Comparison of ENCODE assay signal across 18 cellular contexts in the genomic region with DNA sequence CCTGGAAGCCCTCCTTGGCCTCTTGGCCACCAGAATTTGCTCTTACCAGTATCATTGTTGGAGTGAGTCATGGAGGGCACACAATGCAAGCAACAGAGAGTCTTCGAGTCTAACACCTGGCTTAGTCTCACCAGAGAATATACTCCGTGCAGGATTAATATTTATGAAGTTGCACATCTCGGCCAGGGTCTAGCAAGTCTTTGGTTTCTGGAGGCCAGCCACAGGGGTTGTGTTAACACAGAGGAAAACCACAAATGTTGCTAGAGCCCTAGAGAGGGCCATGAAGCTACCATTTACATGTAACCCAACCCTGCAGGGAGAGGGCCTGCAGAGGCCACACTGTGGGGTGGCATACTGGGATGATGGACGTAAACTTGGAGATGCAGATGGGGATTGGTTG.
"Had no signal": no experiment of that assay in that cellular context is flagged by ENCODE, and none has a peak within 500 bp of the region (broad histone marks: within the 10 kb centered on the region; RNA-seq: fewer than 3 reads in every experiment).

No MANE protein-coding gene starts in this region.

- H3K4me3 Mint-ChIP-seq: activated CD4-positive, alpha-beta T cell treated with anti-CD3 and anti-CD28 coated beads, Interleukin-2, amount 10 ng/mL, durations not matched to agents 7 days and 5 days; activated CD8-positive, alpha-beta T cell treated with anti-CD3 and anti-CD28 coated beads, Interleukin-2, amount 10 ng/mL, durations not matched to agents 7 days and 5 days; activated naive CD8-positive, alpha-beta T cell treated with anti-CD3 and anti-CD28 coated beads, Interleukin-2, amount 50 U/mL, for 24 hours; activated T-helper 1 cell treated with anti-CD3 and anti-CD28 coated beads, Interleukin-12 subunit alpha, Interleukin-12 subunit beta, Interleukin-2, Interleukin-4 antibody, amounts not matched to agents 30 ng/mL and 10 ng/mL and 1 ng/mL, durations not matched to agents 14 hours and 24 hours and 36 hours; brain; dendritic cell treated with granulocyte-macrophage colony-stimulating factor and Interleukin-4, amounts not matched to agents 40 ng/mL and 50 ng/mL, for 4 days; stimulated activated naive B cell treated with anti-CD40 and anti-IgM and Interleukin-4, amounts not matched to agents 10 μg/mL and 1 μg/mL and 100 μg/mL, for 72 hours had no signal

- H3K4me3 ChIP-seq: esophagus muscularis mucosa, transverse colon had no signal

- DNase-seq: activated CD4-positive, alpha-beta T cell treated with anti-CD3 and anti-CD28 coated beads, Interleukin-2, amount 10 ng/mL, durations not matched to agents 7 days and 5 days; activated CD4-positive, CD25-positive, alpha-beta regulatory T cell treated with anti-CD3 and anti-CD28 coated beads, Interleukin-2, amount 50 U/mL, for 72 hours; activated CD8-positive, alpha-beta T cell treated with anti-CD3 and anti-CD28 coated beads, Interleukin-2, amount 10 ng/mL, durations not matched to agents 7 days and 5 days; activated gamma-delta T cell; activated naive CD4-positive, alpha-beta T cell treated with anti-CD3 and anti-CD28 coated beads, Interleukin-2, amount 50 U/mL, for 16 hours; activated naive CD8-positive, alpha-beta T cell treated with anti-CD3 and anti-CD28 coated beads, Interleukin-2, amount 50 U/mL, for 24 hours; effector CD4-positive, alpha-beta T cell; hippocampal formation; left ventricle myocardium superior; nucleus accumbens; right cardiac atrium; stimulated activated CD4-positive, alpha-beta T cell treated with anti-CD3 and anti-CD28 coated beads, Interleukin-12 subunit alpha, Interleukin-12 subunit beta, amount 100 ng/mL, for 4 hours; stimulated activated naive B cell treated with anti-CD40 and anti-IgM and Interleukin-4, amounts not matched to agents 10 μg/mL and 1 μg/mL and 100 μg/mL, for 72 hours; transverse colon had no signal

- H3K9me3 Mint-ChIP-seq: activated CD4-positive, alpha-beta T cell treated with anti-CD3 and anti-CD28 coated beads, Interleukin-2, amount 10 ng/mL, durations not matched to agents 7 days and 5 days; activated naive CD8-positive, alpha-beta T cell treated with anti-CD3 and anti-CD28 coated beads, Interleukin-2, amount 50 U/mL, for 24 hours; activated T-helper 1 cell treated with anti-CD3 and anti-CD28 coated beads, Interleukin-12 subunit alpha, Interleukin-12 subunit beta, Interleukin-2, Interleukin-4 antibody, amounts not matched to agents 30 ng/mL and 10 ng/mL and 1 ng/mL, durations not matched to agents 14 hours and 24 hours and 36 hours; dendritic cell treated with granulocyte-macrophage colony-stimulating factor and Interleukin-4, amounts not matched to agents 40 ng/mL and 50 ng/mL, for 4 days had no signal

- ATAC-seq: activated CD8-positive, alpha-beta T cell treated with anti-CD3 and anti-CD28 coated beads, Interleukin-2, amount 10 ng/mL, durations not matched to agents 7 days and 5 days; left ventricle myocardium superior; right cardiac atrium; stimulated activated naive B cell treated with anti-CD40 and anti-IgM and Interleukin-4, amounts not matched to agents 10 μg/mL and 1 μg/mL and 100 μg/mL, for 72 hours had no signal

- H3K27me3 Mint-ChIP-seq: activated CD4-positive, alpha-beta T cell treated with anti-CD3 and anti-CD28 coated beads, Interleukin-2, amount 10 ng/mL, durations not matched to agents 7 days and 5 days; activated naive CD8-positive, alpha-beta T cell treated with anti-CD3 and anti-CD28 coated beads, Interleukin-2, amount 50 U/mL, for 24 hours; dendritic cell treated with granulocyte-macrophage colony-stimulating factor and Interleukin-4, amounts not matched to agents 40 ng/mL and 50 ng/mL, for 4 days; stimulated activated naive B cell treated with anti-CD40 and anti-IgM and Interleukin-4, amounts not matched to agents 10 μg/mL and 1 μg/mL and 100 μg/mL, for 72 hours had no signal

- H3K36me3 Mint-ChIP-seq: brain; stimulated activated naive B cell treated with anti-CD40 and anti-IgM and Interleukin-4, amounts not matched to agents 10 μg/mL and 1 μg/mL and 100 μg/mL, for 72 hours had no signal

- H3K4me1 Mint-ChIP-seq: activated CD4-positive, alpha-beta T cell treated with anti-CD3 and anti-CD28 coated beads, Interleukin-2, amount 10 ng/mL, durations not matched to agents 7 days and 5 days; stimulated activated naive B cell treated with anti-CD40 and anti-IgM and Interleukin-4, amounts not matched to agents 10 μg/mL and 1 μg/mL and 100 μg/mL, for 72 hours had no signal

- H3K27ac Mint-ChIP-seq: activated CD4-positive, alpha-beta T cell treated with anti-CD3 and anti-CD28 coated beads, Interleukin-2, amount 10 ng/mL, durations not matched to agents 7 days and 5 days; activated CD8-positive, alpha-beta T cell treated with anti-CD3 and anti-CD28 coated beads, Interleukin-2, amount 10 ng/mL, durations not matched to agents 7 days and 5 days; activated naive CD8-positive, alpha-beta T cell treated with anti-CD3 and anti-CD28 coated beads, Interleukin-2, amount 50 U/mL, for 24 hours; activated T-helper 1 cell treated with anti-CD3 and anti-CD28 coated beads, Interleukin-12 subunit alpha, Interleukin-12 subunit beta, Interleukin-2, Interleukin-4 antibody, amounts not matched to agents 30 ng/mL and 10 ng/mL and 1 ng/mL, durations not matched to agents 14 hours and 24 hours and 36 hours; brain; dendritic cell treated with granulocyte-macrophage colony-stimulating factor and Interleukin-4, amounts not matched to agents 40 ng/mL and 50 ng/mL, for 4 days; stimulated activated naive B cell treated with anti-CD40 and anti-IgM and Interleukin-4, amounts not matched to agents 10 μg/mL and 1 μg/mL and 100 μg/mL, for 72 hours had no signal
